8 cellular contexts compared by ENCODE assay signal in the genomic region with DNA sequence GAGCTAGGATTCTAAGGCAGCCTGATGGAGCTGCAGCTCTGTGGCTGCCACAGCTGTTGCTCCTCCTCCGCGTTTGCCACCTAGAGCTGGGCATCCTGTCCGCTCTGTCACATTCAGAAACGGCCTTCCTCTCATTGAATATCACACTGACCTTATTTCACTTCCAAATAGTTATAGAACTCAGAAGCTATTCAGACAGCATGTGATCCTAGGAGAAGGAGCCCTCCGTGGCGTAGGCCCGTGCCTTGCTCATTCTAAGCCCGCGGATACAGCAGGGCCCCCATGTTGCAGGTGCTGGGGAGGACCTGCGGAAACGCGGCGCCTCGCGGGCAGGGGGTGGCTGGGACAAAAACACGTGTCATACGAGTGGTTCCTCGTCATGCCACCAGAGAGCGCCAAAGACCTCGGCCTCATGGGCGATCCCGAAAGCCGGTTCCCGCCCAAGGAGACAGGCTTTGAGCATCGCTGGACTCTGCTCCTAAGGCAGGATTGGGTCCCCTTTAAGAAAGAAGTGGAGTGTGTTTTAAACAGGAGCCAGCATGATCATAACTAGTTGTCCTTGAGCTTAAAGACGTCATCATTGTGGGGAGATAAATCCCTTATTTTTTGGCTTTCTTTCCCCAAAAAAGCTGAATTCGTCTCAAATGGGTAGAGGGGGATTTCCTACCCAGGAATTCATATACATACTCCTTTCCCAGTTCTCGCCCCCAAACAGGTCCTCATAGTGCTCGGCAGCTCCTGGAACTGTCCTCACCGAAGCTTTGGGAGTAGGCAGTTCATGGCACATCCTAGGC. TPM values are rescaled to one million over a fixed set of nuclear protein-coding genes. Genes with fewer than 3 reads are reported as not detected.
A peak's percentile ranks its signal among the peaks of the same experiment; 100 is the strongest.
DNase-seq lines count a peak whose midpoint lies in the region; ATAC-seq and TF ChIP-seq lines count a peak whose summit lies in the region.

No MANE protein-coding gene starts in this region.

- no peaks in the 10 kb centered on the region for H3K36me3 Mint-ChIP-seq in WTC11

- H3K4me3 ChIP-seq in mammary epithelial cell (replicated peaks in 1 of 3; ENCODE audit: insufficient read depth in 1 of 3, low read depth in 2 of 3, low read length in 3 of 3) = no peak overlapping the region
- no peak overlapping the region for H3K4me3 ChIP-seq in kidney epithelial cell (ENCODE audit: low read depth, low read length)

- no peaks in the 10 kb centered on the region for H3K79me2 ChIP-seq in mammary epithelial cell (ENCODE audit: insufficient read depth, low read length)

- in situ Hi-C loops in mammary epithelial cell (cut with MboI; ENCODE audit: low sequenced_read_pairs in 2 of 2) = loop anchor here (5.0 to 25.0 kb wide), 4 partner anchors 214 to 677 kb away; no protein-coding TSS in a partner anchor

- H3K27ac ChIP-seq in mammary epithelial cell (ENCODE audit: insufficient read depth, low read depth, low read length) = no peak overlapping the region

- peak overlapping the region; percentile 76 for H2AFZ ChIP-seq in mammary epithelial cell (ENCODE audit: low read depth, low read length)

- 7% methylated on average over 27 of the region's 30 CpGs for WGBS in mammary epithelial cell (ENCODE audit: low coverage, missing lambda C conversion rate)

- H3K9me3 Mint-ChIP-seq in WTC11 = no peaks in the 10 kb centered on the region

- TF ChIP-seq CTCF in WTC11 (IDR thresholded peaks at IDR 0.05) (peak; percentile 77), mammary epithelial cell (conservative IDR thresholded peaks at IDR 0.05 in 1 of 2, IDR thresholded peaks at IDR 0.05 in 1 of 2; ENCODE audit: extremely low read depth in 1 of 2, insufficient read depth in 1 of 2, low read depth in 1 of 2, low read length in 2 of 2) (peak; percentile 68 to 94), kidney epithelial cell (IDR thresholded peaks at IDR 0.05; ENCODE audit: insufficient read depth, low read length, poor library complexity, severe bottlenecking) (peak; percentile 93)

- peak overlapping the region; percentile 69 for H3K4me2 ChIP-seq in mammary epithelial cell (ENCODE audit: insufficient read depth, low read depth, low read length)

- H4K20me1 ChIP-seq in mammary epithelial cell (ENCODE audit: insufficient read depth, low read length) = no peaks in the 10 kb centered on the region

- H3K27me3 Mint-ChIP-seq in WTC11 (ENCODE audit: low read depth) = peaks cover 27% of the 10 kb centered on the region

- H3K4me1 Mint-ChIP-seq in WTC11 = 0 out of 2 replicates have a peak, but pooled peaks cover 5% of the 10 kb centered on the region

- DNase-seq in A172 (ENCODE audit: low spot score) = peak; percentile 78
- peak; percentile 51 for DNase-seq in NCI-H2171 (lab: John Stamatoyannopoulos, UW)
- DNase-seq in WTC11 (ENCODE audit: low spot score) = peak; percentile 86
- peak; percentile 50 for DNase-seq in mammary epithelial cell
- no peak for DNase-seq in kidney epithelial cell (ENCODE audit: low read depth)
- DNase-seq in stimulated activated CD4-positive, alpha-beta T cell treated with anti-CD3 and anti-CD28 coated beads, Interleukin-2, amount 100 ng/mL, for 24 hours = peak; percentile 82 to 90

- H3K27me3 ChIP-seq in mammary epithelial cell (ENCODE audit: insufficient read depth, low read length) (no peaks in the 10 kb centered on the region), kidney epithelial cell (ENCODE audit: control insufficient read depth, insufficient read depth, low read length) (no peaks in the 10 kb centered on the region)

- CTCF ChIA-PET in WTC11 (lab: Charles Lee) (interaction anchor here (0.6 to 2.4 kb wide), 16 partner anchors 12 to 904 kb away, joined by 3 to 12 read pairs (median 4); no protein-coding TSS in a partner anchor), mammary epithelial cell (lab: Charles Lee; ENCODE audit: low non-redundant PET) (interaction anchor here (0.6 to 0.9 kb wide), 3 partner anchors 15 to 855 kb away, joined by 4 to 10 read pairs (median 5); no protein-coding TSS in a partner anchor)

- no TSS peak for BruUV-seq in mammary epithelial cell (replicated peaks; lab: Mats Ljungman, UMichigan)

- no peaks in the 10 kb centered on the region for H3K9me3 ChIP-seq in mammary epithelial cell (replicated peaks; ENCODE audit: insufficient read depth, low read length)

- intact Hi-C loops in mammary epithelial cell (cut with micrococcal nuclease) = loop anchor here (1.0 to 10.0 kb wide), 10 partner anchors 64 to 693 kb away; no protein-coding TSS in a partner anchor

- ATAC-seq in GM18519 (IDR thresholded peaks at IDR 0.05; ENCODE audit: low FRiP score, unreplicated experiment) (peak; percentile 85), HG03039 (IDR thresholded peaks at IDR 0.05; ENCODE audit: unreplicated experiment) (peak; percentile 85), WTC11 (peak; percentile 91)

- H3K9ac ChIP-seq in mammary epithelial cell (ENCODE audit: insufficient read depth, low read length) = no peak overlapping the region

- no peaks in the 10 kb centered on the region for H3K4me1 ChIP-seq in mammary epithelial cell (ENCODE audit: insufficient read depth, low read length)

- no peak overlapping the region for H3K4me3 Mint-ChIP-seq in WTC11

- H3K27ac Mint-ChIP-seq in WTC11 = no peak overlapping the region

- H3K36me3 ChIP-seq in mammary epithelial cell (ENCODE audit: insufficient read depth, low read length) (no peaks in the 10 kb centered on the region), kidney epithelial cell (ENCODE audit: control insufficient read depth, insufficient read depth, low read length) (no peaks in the 10 kb centered on the region)

- POLR2A ChIA-PET in WTC11 (lab: Charles Lee) = no interaction called here

- dilution Hi-C loops in mammary epithelial cell (cut with HindIII; ENCODE audit: low sequenced_read_pairs) = no loop called here

TF ChIP-seq in WTC11, 78 proteins besides CTCF, POLR2A, EP300 and RAD21 (continues in another document):
- TF ChIP-seq ELF4 (CRISPR knock-in tag; IDR thresholded peaks at IDR 0.05; ENCODE audit: low read depth) (no peak), USF1 (CRISPR knock-in tag; IDR thresholded peaks at IDR 0.05) (peak; percentile 65; the same call in 1 of the 2 replicates), TP53 (CRISPR knock-in tag; IDR thresholded peaks at IDR 0.05) (no peak)
- TF ChIP-seq, protein P1, sequence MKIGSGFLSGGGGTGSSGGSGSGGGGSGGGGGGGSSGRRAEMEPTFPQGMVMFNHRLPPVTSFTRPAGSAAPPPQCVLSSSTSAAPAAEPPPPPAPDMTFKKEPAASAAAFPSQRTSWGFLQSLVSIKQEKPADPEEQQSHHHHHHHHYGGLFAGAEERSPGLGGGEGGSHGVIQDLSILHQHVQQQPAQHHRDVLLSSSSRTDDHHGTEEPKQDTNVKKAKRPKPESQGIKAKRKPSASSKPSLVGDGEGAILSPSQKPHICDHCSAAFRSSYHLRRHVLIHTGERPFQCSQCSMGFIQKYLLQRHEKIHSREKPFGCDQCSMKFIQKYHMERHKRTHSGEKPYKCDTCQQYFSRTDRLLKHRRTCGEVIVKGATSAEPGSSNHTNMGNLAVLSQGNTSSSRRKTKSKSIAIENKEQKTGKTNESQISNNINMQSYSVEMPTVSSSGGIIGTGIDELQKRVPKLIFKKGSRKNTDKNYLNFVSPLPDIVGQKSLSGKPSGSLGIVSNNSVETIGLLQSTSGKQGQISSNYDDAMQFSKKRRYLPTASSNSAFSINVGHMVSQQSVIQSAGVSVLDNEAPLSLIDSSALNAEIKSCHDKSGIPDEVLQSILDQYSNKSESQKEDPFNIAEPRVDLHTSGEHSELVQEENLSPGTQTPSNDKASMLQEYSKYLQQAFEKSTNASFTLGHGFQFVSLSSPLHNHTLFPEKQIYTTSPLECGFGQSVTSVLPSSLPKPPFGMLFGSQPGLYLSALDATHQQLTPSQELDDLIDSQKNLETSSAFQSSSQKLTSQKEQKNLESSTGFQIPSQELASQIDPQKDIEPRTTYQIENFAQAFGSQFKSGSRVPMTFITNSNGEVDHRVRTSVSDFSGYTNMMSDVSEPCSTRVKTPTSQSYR (CRISPR knock-in tag; IDR thresholded peaks at IDR 0.05) = 0 out of 2 replicates have a peak, but pooled peaks have one; percentile 46

RNA-seq across cellular contexts. Expression of gene FIGNL1, which starts 17.9 kb away (rescaled TPM):
- 2.6 and 3.6 TPM in 2 replicates for total RNA-seq in A172 (2014; rRNA removed; shearing (Covaris generic))
- 6.4 to 7.1 TPM (median 6.7 TPM) in 3 replicates for total RNA-seq in WTC11 (2021)
- 10 to 100 TPM in 1 of 2 donors, 1 to 10 TPM in 1; 9.0 to 18.3 TPM for total RNA-seq in mammary epithelial cell
- polyA plus RNA-seq in mammary epithelial cell = 10.4 TPM
- polyA minus RNA-seq in mammary epithelial cell = 6.3 TPM
- 17.0 and 27.5 TPM in 2 replicates for total RNA-seq in kidney epithelial cell
